Comparison of ENCODE assay signal across 13 cellular contexts in genomic region chr7:111074071-111074771, GRCh38. TPM values are rescaled to one million over a fixed set of nuclear protein-coding genes. Genes with fewer than 3 reads are reported as not detected.
DNase-seq lines count a peak whose midpoint lies in the region; ATAC-seq lines count a peak whose summit lies in the region.
"Had no signal": no experiment of that assay in that cellular context is flagged by ENCODE, and none has a peak within 500 bp of the region (broad histone marks: within the 10 kb centered on the region; RNA-seq: fewer than 3 reads in every experiment).

No MANE protein-coding gene starts in this region.

- H3K4me3 ChIP-seq in SJCRH30, result no peak overlapping the region
- H3K4me3 ChIP-seq: tibial nerve had no signal

- no peak overlapping the region for H3K27ac ChIP-seq in SJCRH30
- H3K27ac ChIP-seq: epithelial cell of prostate, tibial nerve had no signal

- ATAC-seq in activated T-cell treated with anti-CD3 and anti-CD28 coated beads, Interleukin-2, amount 50 U/mL, for 4 hours, result peak; percentile 55 to 60
- ATAC-seq in HG02938 (IDR thresholded peaks at IDR 0.05; ENCODE audit: unreplicated experiment), result peak; percentile 58
- ATAC-seq in naive thymus-derived CD8-positive, alpha-beta T cell, result peak in 1 of 2 donors; percentile 68
- no peak for ATAC-seq in GM21447 (IDR thresholded peaks at IDR 0.05; ENCODE audit: unreplicated experiment)

- H3K4me3 Mint-ChIP-seq in activated T-cell treated with anti-CD3 and anti-CD28 coated beads, Interleukin-2, amount 50 U/mL, for 4 hours, result peak overlapping the region; percentile 37
- H3K4me3 Mint-ChIP-seq in activated CD4-positive, alpha-beta memory T cell treated with anti-CD3 and anti-CD28 coated beads for 36 hours, result no peak overlapping the region
- H3K4me3 Mint-ChIP-seq in naive thymus-derived CD8-positive, alpha-beta T cell, result peak overlapping the region in 5 of 10 donors; percentile 7 to 60 (median 30)

- POLR2A ChIA-PET in activated CD4-positive, alpha-beta memory T cell treated with anti-CD3 and anti-CD28 coated beads for 36 hours (lab: Charles Lee), result interaction anchor here (0.6 to 1.3 kb wide), 4 partner anchors 9 to 1378 kb away, joined by 3 to 5 read pairs (median 4); no protein-coding TSS in a partner anchor
- POLR2A ChIA-PET in naive thymus-derived CD8-positive, alpha-beta T cell (lab: Charles Lee), result interaction anchor here (0.6 to 1.2 kb wide), 4 partner anchors 9 to 461 kb away, joined by 3 to 7 read pairs (median 4); no protein-coding TSS in a partner anchor

- peak overlapping the region; percentile 77 for H3K27ac Mint-ChIP-seq in activated CD4-positive, alpha-beta memory T cell treated with anti-CD3 and anti-CD28 coated beads for 36 hours
- peak overlapping the region in 6 of 10 donors; percentile 14 to 76 (median 62) for H3K27ac Mint-ChIP-seq in naive thymus-derived CD8-positive, alpha-beta T cell

- CTCF ChIA-PET in activated CD4-positive, alpha-beta memory T cell treated with anti-CD3 and anti-CD28 coated beads for 36 hours (lab: Charles Lee), result interaction anchor here (1.0 kb wide), 2 partner anchors 9 to 24 kb away, joined by 3 read pairs; no protein-coding TSS in a partner anchor

- peaks cover 48% of the 10 kb centered on the region for H3K4me1 Mint-ChIP-seq in activated T-cell treated with anti-CD3 and anti-CD28 coated beads, Interleukin-2, amount 50 U/mL, for 4 hours (ENCODE audit: low read depth)
- H3K4me1 Mint-ChIP-seq in activated CD4-positive, alpha-beta memory T cell treated with anti-CD3 and anti-CD28 coated beads for 36 hours (ENCODE audit: low read depth), result peaks cover 44% of the 10 kb centered on the region
- H3K4me1 Mint-ChIP-seq in naive thymus-derived CD8-positive, alpha-beta T cell, result peaks cover 30 to 75% (median 60%) of the 10 kb centered on the region in 4 donors

- no peaks in the 10 kb centered on the region; the same call in 1 of the 2 replicates for H3K4me1 ChIP-seq in SJCRH30

- no peaks in the 10 kb centered on the region for H3K27me3 Mint-ChIP-seq in activated T-cell treated with anti-CD3 and anti-CD28 coated beads, Interleukin-2, amount 50 U/mL, for 4 hours (ENCODE audit: low read depth)
- H3K27me3 Mint-ChIP-seq in activated CD4-positive, alpha-beta memory T cell treated with anti-CD3 and anti-CD28 coated beads for 36 hours, result no peaks in the 10 kb centered on the region
- H3K27me3 Mint-ChIP-seq in naive thymus-derived CD8-positive, alpha-beta T cell, result no peaks in the 10 kb centered on the region

- no peaks in the 10 kb centered on the region for H3K36me3 ChIP-seq in SJCRH30
- H3K36me3 ChIP-seq: tibial nerve had no signal

- intact Hi-C loops in activated CD4-positive, alpha-beta memory T cell treated with anti-CD3 and anti-CD28 coated beads for 36 hours (cut with micrococcal nuclease), result loop anchor here (1.0 kb wide), 3 partner anchors 9 to 49 kb away; no protein-coding TSS in a partner anchor

- H3K27me3 ChIP-seq in SJCRH30, result no peaks in the 10 kb centered on the region
- H3K27me3 ChIP-seq: tibial nerve had no signal

- no peaks in the 10 kb centered on the region for H3K9me3 Mint-ChIP-seq in activated T-cell treated with anti-CD3 and anti-CD28 coated beads, Interleukin-2, amount 50 U/mL, for 4 hours
- no peaks in the 10 kb centered on the region for H3K9me3 Mint-ChIP-seq in activated CD4-positive, alpha-beta memory T cell treated with anti-CD3 and anti-CD28 coated beads for 36 hours
- no peaks in the 10 kb centered on the region for H3K9me3 Mint-ChIP-seq in naive thymus-derived CD8-positive, alpha-beta T cell

- H3K36me3 Mint-ChIP-seq in activated T-cell treated with anti-CD3 and anti-CD28 coated beads, Interleukin-2, amount 50 U/mL, for 4 hours (ENCODE audit: insufficient read depth), result peaks cover 2% of the 10 kb centered on the region
- H3K36me3 Mint-ChIP-seq in activated CD4-positive, alpha-beta memory T cell treated with anti-CD3 and anti-CD28 coated beads for 36 hours, result no peaks in the 10 kb centered on the region
- H3K36me3 Mint-ChIP-seq in naive thymus-derived CD8-positive, alpha-beta T cell, result peaks cover 0 to 1% (median 0%) of the 10 kb centered on the region in 3 donors

- no peaks in the 10 kb centered on the region for H3K9me3 ChIP-seq in SJCRH30 (replicated peaks)
- H3K9me3 ChIP-seq: tibial nerve had no signal

- no peak for DNase-seq in activated T-cell treated with anti-CD3 and anti-CD28 coated beads, Interleukin-2, amount 50 U/mL, for 4 hours
- DNase-seq in activated T-cell treated with anti-CD3 and anti-CD28 coated beads, Interleukin-2, amount 50 U/mL, for 1 hour, result no peak
- DNase-seq in activated CD4-positive, alpha-beta memory T cell treated with anti-CD3 and anti-CD28 coated beads for 36 hours, result no peak
- DNase-seq in naive thymus-derived CD8-positive, alpha-beta T cell, result no peak
- DNase-seq in islet precursor cell (no peak), SJCRH30 (no peak)
- DNase-seq: activated CD4-positive, alpha-beta T cell treated with anti-CD3 and anti-CD28 coated beads, Interleukin-2, amount 50 U/mL, for 4 hours; HCEC 1CT; NCI-H226 had no signal

RNA-seq across cellular contexts. Expression of gene LRRN3, which starts 16.7 kb away (rescaled TPM):
- total RNA-seq in activated T-cell treated with anti-CD3 and anti-CD28 coated beads, Interleukin-2, amount 50 U/mL, for 4 hours, result 10 to 100 TPM; 35.7 to 54.0 (median 39.2) TPM
- total RNA-seq in activated CD4-positive, alpha-beta memory T cell treated with anti-CD3 and anti-CD28 coated beads for 36 hours, result 1 to 10 TPM; 4.0 to 4.4 TPM
- 100 to 1,000 TPM; 332 to 337 TPM for total RNA-seq in naive thymus-derived CD8-positive, alpha-beta T cell
- 100 to 1,000 TPM; 127 to 241 (median 223) TPM for polyA plus RNA-seq in naive thymus-derived CD8-positive, alpha-beta T cell
- total RNA-seq in SJCRH30 (2014; rRNA removed; shearing (Covaris generic)), result 16.5 and 19.3 TPM in 2 replicates

Comparison
In these comparisons a context has a peak if more than half of its experiments do, and no peak if none do; other contexts are left out.
1. RNA of gene LRRN3, which starts 16.7 kb away (total RNA-seq): 332 to 337 TPM in naive thymus-derived CD8-positive, alpha-beta T cell; 35.7 to 54.0 TPM in activated T-cell treated with anti-CD3 and anti-CD28 coated beads, Interleukin-2, amount 50 U/mL, for 4 hours, 16.5 to 19.3 TPM in SJCRH30 and 4.0 to 4.4 TPM in activated CD4-positive, alpha-beta memory T cell treated with anti-CD3 and anti-CD28 coated beads for 36 hours; every median in the first group is over 4 times any median in the second.